ENCODE assay signal across 15 cellular contexts in the genomic region with DNA sequence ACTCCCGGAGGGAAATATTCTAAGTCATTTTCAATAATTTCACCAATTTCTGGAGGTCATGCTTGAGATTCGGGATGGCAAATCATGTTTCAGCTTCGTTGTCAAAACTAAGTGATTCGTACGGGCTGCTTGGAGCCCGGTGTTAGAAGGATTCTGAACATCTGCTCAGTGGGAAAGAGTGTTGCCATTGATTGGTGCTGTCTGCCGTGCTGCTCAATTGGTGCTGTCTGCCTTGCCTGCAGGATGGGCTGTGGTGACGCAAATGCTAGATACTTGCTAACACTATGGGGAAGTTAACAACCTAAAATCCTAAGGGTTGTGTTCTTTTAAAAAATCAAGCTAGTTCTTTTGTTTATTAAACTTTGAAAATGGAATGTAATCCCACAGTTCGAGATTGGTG. TPM values are rescaled to one million over a fixed set of nuclear protein-coding genes. Genes with fewer than 3 reads are reported as not detected.
A peak's percentile ranks its signal among the peaks of the same experiment; 100 is the strongest.
DNase-seq lines count a peak whose midpoint lies in the region; TF ChIP-seq lines count a peak whose summit lies in the region.
"Had no signal": no experiment of that assay in that cellular context is flagged by ENCODE, and none has a peak within 500 bp of the region (broad histone marks: within the 10 kb centered on the region; RNA-seq: fewer than 3 reads in every experiment).

No MANE protein-coding gene starts in this region.

- H3K4me1 ChIP-seq in HUES64 (ENCODE audit: insufficient read depth, low read length) = peaks cover 11% of the 10 kb centered on the region; the same call in 1 of the 2 replicates
- H3K4me1 ChIP-seq: body of pancreas had no signal

- H3K9ac ChIP-seq in HUES64 (ENCODE audit: low read depth, low read length) = no peak overlapping the region

- TF ChIP-seq CTCF in fibroblast of mammary gland (conservative IDR thresholded peaks at IDR 0.05; ENCODE audit: control insufficient read depth, insufficient read depth, low read depth, low read length) = no peak

- H3K9me3 ChIP-seq in HUES64 (ENCODE audit: insufficient read depth, low read depth, low read length) = no peaks in the 10 kb centered on the region
- H3K9me3 ChIP-seq: body of pancreas had no signal

- peaks cover under 1% of the 10 kb centered on the region; the same call in 1 of the 2 replicates for H3K36me3 ChIP-seq in HUES64 (ENCODE audit: insufficient read depth, low read length)

- WGBS in HUES64 = 35% methylated on average over 9 of the region's 9 CpGs

- H3K4me3 ChIP-seq in HUES64 (ENCODE audit: low read length) = peak overlapping the region; percentile 42
- no peak overlapping the region for H3K4me3 ChIP-seq in fibroblast of mammary gland (ENCODE audit: control insufficient read depth, low read depth, low read length)
- H3K4me3 ChIP-seq: body of pancreas had no signal

- DNase-seq in AG08396 (ENCODE audit: low spot score) (peak; percentile 39), SK-N-DZ (ENCODE audit: low spot score) (peak; percentile 12), fibroblast of mammary gland (ENCODE audit: low read depth) (peak; percentile 18), epidermal melanocyte (ENCODE audit: insufficient read length, low spot score) (no peak), NCI-H1048 (lab: John Stamatoyannopoulos, UW) (no peak), amniotic stem cell (lab: John Stamatoyannopoulos, UW) (no peak)
- no peak for DNase-seq in effector CD4-positive, alpha-beta T cell
- DNase-seq: activated CD4-positive, CD25-positive, alpha-beta regulatory T cell; activated T-cell treated with anti-CD3 and anti-CD28 coated beads, Interleukin-2, amount 50 U/mL, for 48 hours; body of pancreas; left cardiac atrium; NK-92 treated with Interleukin-12 subunit alpha and Interleukin-12 subunit beta, amount 100 ng/mL, for 24 hours; stimulated activated naive CD8-positive, alpha-beta T cell treated with anti-CD3 and anti-CD28 coated beads, Interleukin-15, Interleukin-2, amounts not matched to agents 100 U/mL and 50 U/mL, for 24 hours had no signal

- peaks cover 5% of the 10 kb centered on the region; the same call in 1 of the 2 replicates for H3K27me3 ChIP-seq in HUES64 (ENCODE audit: insufficient read depth, low read length)

- peak overlapping the region; percentile 35; the same call in 1 of the 2 replicates for H3K27ac ChIP-seq in HUES64 (ENCODE audit: low read depth, low read length)
- H3K27ac ChIP-seq: body of pancreas had no signal

RNA-seq across cellular contexts. Expression of a gene that starts 17.3 kb away (rescaled TPM):
- 1.6 TPM for polyA plus RNA-seq in HUES64 (2013, experiment 1 of 2)
- 2.5 TPM for polyA plus RNA-seq in HUES64 (2013, experiment 2 of 2)
- 0.08 TPM in 1 of 2 replicates, not detected in the other for polyA plus RNA-seq in SK-N-DZ (2014; cell fraction: cytosol; rRNA removed)
- polyA plus RNA-seq in SK-N-DZ (2014; cell fraction: nucleus; rRNA removed) = 0.12 and 0.83 TPM in 2 replicates

RNA-seq across cellular contexts. Expression of a gene that starts 36.4 kb away (rescaled TPM):
- 19.4 TPM for polyA plus RNA-seq in HUES64 (2013, experiment 1 of 2)
- 38.6 TPM for polyA plus RNA-seq in HUES64 (2013, experiment 2 of 2)
- polyA plus RNA-seq in SK-N-DZ (2014; cell fraction: cytosol; rRNA removed) = 6.4 and 12.2 TPM in 2 replicates
- 4.7 and 8.1 TPM in 2 replicates for polyA plus RNA-seq in SK-N-DZ (2014; cell fraction: nucleus; rRNA removed)
- polyA plus RNA-seq: esophagus had no signal

RNA-seq across cellular contexts. Expression of a gene that starts 46.0 kb away (rescaled TPM):
- polyA plus RNA-seq in HUES64 (2013, experiment 1 of 2) = 0.85 TPM
- 1.6 TPM for polyA plus RNA-seq in HUES64 (2013, experiment 2 of 2)
- polyA plus RNA-seq in SK-N-DZ (2014; cell fraction: cytosol; rRNA removed) = 0.12 and 0.67 TPM in 2 replicates
- polyA plus RNA-seq in SK-N-DZ (2014; cell fraction: nucleus; rRNA removed) = 0.17 TPM in 1 of 2 replicates, not detected in the other
- polyA plus RNA-seq: esophagus had no signal

Comparison
In these comparisons a context has a peak if more than half of its experiments do, and no peak if none do; other contexts are left out.
1. DNase-seq: peak in AG08396 (single experiment), SK-N-DZ (single experiment) and fibroblast of mammary gland (single experiment); none in epidermal melanocyte (single experiment), NCI-H1048 (single experiment), amniotic stem cell (single experiment) and effector CD4-positive, alpha-beta T cell (single experiment).